ENCODE assay signal across 1 cellular context in the genomic region with DNA sequence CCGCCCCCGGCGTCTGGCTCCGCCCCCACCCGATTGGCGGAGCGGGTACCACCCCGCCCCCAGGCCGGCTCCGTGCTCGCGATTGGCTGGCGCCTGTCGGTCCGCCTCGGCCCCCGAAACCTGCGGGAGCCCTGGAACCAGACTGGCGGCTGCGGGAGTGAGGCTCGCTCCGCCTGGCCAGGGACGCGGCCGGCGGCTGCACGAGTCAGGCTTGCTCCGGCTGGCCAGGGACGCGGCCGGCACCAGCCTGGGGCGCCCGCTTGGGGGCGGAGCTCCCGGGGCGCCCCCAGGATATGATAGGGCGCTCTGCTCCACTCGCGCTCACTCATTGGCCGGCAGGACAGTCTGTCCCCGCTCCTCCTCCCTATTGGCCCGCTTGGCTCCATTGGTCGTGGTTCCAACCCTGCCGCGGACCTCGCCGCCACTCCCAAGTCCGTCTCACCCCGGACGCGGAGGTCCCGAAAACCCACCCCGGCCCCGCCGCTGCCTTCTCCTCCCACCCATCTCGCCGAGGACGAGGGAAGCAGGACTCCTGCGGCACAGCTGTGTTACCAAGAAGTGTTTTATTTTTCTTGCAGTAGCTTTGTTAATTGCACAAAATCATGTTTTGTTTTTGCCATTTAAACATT.
TF ChIP-seq lines count a peak whose summit lies in the region.

No MANE protein-coding gene starts in this region.

TF ChIP-seq in IMR-90, 13 proteins besides CTCF, POLR2A, EP300 and RAD21 (continued from another document):
- TF ChIP-seq RCOR1 (IDR thresholded peaks at IDR 0.05; ENCODE audit: insufficient replicate concordance, low read length) (no peak), SMC3 (IDR thresholded peaks at IDR 0.05; ENCODE audit: low read depth, low read length) (no peak), MAZ (IDR thresholded peaks at IDR 0.05; ENCODE audit: borderline replicate concordance, low read depth, low read length) (peak; percentile 27; the same call in 1 of the 2 replicates), BHLHE40 (IDR thresholded peaks at IDR 0.05; ENCODE audit: low read depth, low read length) (no peak), NFE2L2 (IDR thresholded peaks at IDR 0.05; ENCODE audit: low read depth, low read length) (no peak)
- TF ChIP-seq, protein P1, sequence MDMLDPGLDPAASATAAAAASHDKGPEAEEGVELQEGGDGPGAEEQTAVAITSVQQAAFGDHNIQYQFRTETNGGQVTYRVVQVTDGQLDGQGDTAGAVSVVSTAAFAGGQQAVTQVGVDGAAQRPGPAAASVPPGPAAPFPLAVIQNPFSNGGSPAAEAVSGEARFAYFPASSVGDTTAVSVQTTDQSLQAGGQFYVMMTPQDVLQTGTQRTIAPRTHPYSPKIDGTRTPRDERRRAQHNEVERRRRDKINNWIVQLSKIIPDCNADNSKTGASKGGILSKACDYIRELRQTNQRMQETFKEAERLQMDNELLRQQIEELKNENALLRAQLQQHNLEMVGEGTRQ (IDR thresholded peaks at IDR 0.05; ENCODE audit: low read depth, low read length): no peak
